Comparison of ENCODE assay signal across 20 cellular contexts in the genomic region with DNA sequence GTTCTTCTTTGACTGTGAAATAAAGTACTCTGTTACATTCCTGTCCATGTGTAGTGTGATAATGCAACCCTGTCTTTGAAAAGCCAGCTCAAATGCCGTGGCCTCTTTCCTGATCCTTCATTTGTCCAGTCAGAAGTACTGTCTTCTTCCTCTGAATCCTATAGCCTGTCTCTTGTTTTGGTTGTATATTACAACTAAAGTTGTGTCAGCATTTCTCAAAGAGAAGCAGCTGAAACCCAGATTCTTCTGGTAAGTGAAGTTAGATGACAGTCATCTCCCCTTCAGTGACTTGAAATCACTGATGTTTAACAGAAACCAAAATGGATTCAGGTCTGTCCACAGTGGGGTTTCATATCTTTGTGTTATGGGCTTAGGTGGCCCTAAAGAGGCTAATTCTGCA.
A peak's percentile ranks its signal among the peaks of the same experiment; 100 is the strongest.
DNase-seq lines count a peak whose midpoint lies in the region; ATAC-seq and TF ChIP-seq lines count a peak whose summit lies in the region.
"Had no signal": no experiment of that assay in that cellular context is flagged by ENCODE, and none has a peak within 500 bp of the region (broad histone marks: within the 10 kb centered on the region; RNA-seq: fewer than 3 reads in every experiment).

No MANE protein-coding gene starts in this region.

- TF ChIP-seq EP300 in gastroesophageal sphincter (IDR thresholded peaks at IDR 0.05): no peak
- TF ChIP-seq EP300 in upper lobe of left lung (IDR thresholded peaks at IDR 0.05): no peak

- intact Hi-C loops in cardiac septum (cut with DNase I): loop anchor here (10.0 kb wide), 1 partner anchor 272 kb away; a partner anchor contains a TSS

- H3K27ac ChIP-seq in cardiac muscle cell: peak overlapping the region; percentile 26
- H3K27ac ChIP-seq in gastroesophageal sphincter: peak overlapping the region; percentile 81 to 97 (median 83)
- peak overlapping the region in 3 of 4 donors; percentile 44 to 63 (median 57) for H3K27ac ChIP-seq in upper lobe of left lung
- H3K27ac ChIP-seq: PC-9, SK-N-MC had no signal

- H3K9me3 ChIP-seq in cardiac muscle cell (ENCODE audit: low read depth) (no peaks in the 10 kb centered on the region), adipocyte (ENCODE audit: control insufficient read depth, low read length) (no peaks in the 10 kb centered on the region), gastroesophageal sphincter (no peaks in the 10 kb centered on the region), upper lobe of left lung (no peaks in the 10 kb centered on the region)

- 83 to 95% methylated on average over 1 of the region's 1 CpG for WGBS in gastroesophageal sphincter (ENCODE audit: low coverage in 1 of 2), 2 donors
- 86 to 95% methylated on average over 1 of the region's 1 CpG for WGBS in upper lobe of left lung, 2 donors

- H3K27me3 ChIP-seq in cardiac muscle cell (no peaks in the 10 kb centered on the region), adipocyte (replicated peaks; ENCODE audit: control insufficient read depth, insufficient read depth, low read length) (no peaks in the 10 kb centered on the region), gastroesophageal sphincter (no peaks in the 10 kb centered on the region), upper lobe of left lung (no peaks in the 10 kb centered on the region)
- H3K27me3 ChIP-seq: MG63 had no signal

- H3K4me3 ChIP-seq in cardiac muscle cell (no peak overlapping the region), adipocyte (ENCODE audit: low read length) (peak overlapping the region; percentile 74), gastroesophageal sphincter (no peak overlapping the region), upper lobe of left lung (no peak overlapping the region)
- H3K4me3 ChIP-seq: MG63, PC-9, SK-N-MC had no signal

- DNase-seq in cardiac muscle cell (ENCODE audit: low read depth in 1 of 2, low spot score in 1 of 2) (no peak), cardiac septum (ENCODE audit: low spot score) (no peak), adipocyte (ENCODE audit: low read depth) (no peak), upper lobe of left lung (no peak), AG20443 (ENCODE audit: low spot score) (no peak), GF-D8 (lab: John Stamatoyannopoulos, UW) (no peak)
- no peak for DNase-seq in stimulated activated CD4-positive, alpha-beta T cell treated with anti-CD3 and anti-CD28 coated beads, Interleukin-4, amount 100 ng/mL, for 1 hour
- DNase-seq: 8988T, DMS53, GDM1, Kasumi-1, NCI-H1048, NCI-H1417 treated with DMSO at 0.1 percent for 48 hours, NCI-H187, PC-9, RPMI8226, SHP77 had no signal

- H3K4me1 ChIP-seq in cardiac muscle cell (ENCODE audit: low read depth) (peaks cover 16% of the 10 kb centered on the region), adipocyte (ENCODE audit: control insufficient read depth, insufficient read depth, low read length) (peaks cover 33% of the 10 kb centered on the region), gastroesophageal sphincter (peaks cover 7 to 36% (median 8%) of the 10 kb centered on the region in 3 donors), upper lobe of left lung (no peaks in the 10 kb centered on the region)

- TF ChIP-seq POLR2A in gastroesophageal sphincter (IDR thresholded peaks at IDR 0.05) (no peak), upper lobe of left lung (IDR thresholded peaks at IDR 0.05) (no peak)

- peak overlapping the region; percentile 87 for H3K9ac ChIP-seq in adipocyte (ENCODE audit: low read length)

- ATAC-seq in gastroesophageal sphincter: no peak
- no peak for ATAC-seq in upper lobe of left lung (ENCODE audit: low FRiP score in 2 of 2)

- no peaks in the 10 kb centered on the region for H3K36me3 ChIP-seq in cardiac muscle cell
- no peaks in the 10 kb centered on the region for H3K36me3 ChIP-seq in adipocyte (ENCODE audit: control insufficient read depth, insufficient read depth, low read length, severe bottlenecking)
- H3K36me3 ChIP-seq in gastroesophageal sphincter: no peaks in the 10 kb centered on the region
- H3K36me3 ChIP-seq in upper lobe of left lung: no peaks in the 10 kb centered on the region

- TF ChIP-seq CTCF in cardiac muscle cell (IDR thresholded peaks at IDR 0.05; ENCODE audit: low read depth, low read length) (no peak), gastroesophageal sphincter (IDR thresholded peaks at IDR 0.05) (no peak), upper lobe of left lung (IDR thresholded peaks at IDR 0.05) (no peak)

Comparison
In these comparisons a context has a peak if more than half of its experiments do, and no peak if none do; other contexts are left out.
1. H3K27ac ChIP-seq: peak in every context shown above with its lines; median percentile 83 in gastroesophageal sphincter; 57 in upper lobe of left lung; 26 in cardiac muscle cell.